2 cellular contexts compared by ENCODE assay signal in genomic region chr1:64330839-64331238, GRCh38.
TF ChIP-seq lines count a peak whose summit lies in the region.

No MANE protein-coding gene starts in this region.

TF ChIP-seq in GM23338, 12 proteins besides CTCF, POLR2A, EP300 and RAD21:
- TF ChIP-seq EZH2phosphoT487 (IDR thresholded peaks at IDR 0.05; ENCODE audit: unreplicated experiment) (no peak), ZNF114 (CRISPR knock-in tag; IDR thresholded peaks at IDR 0.05) (no peak), ZNF331 (CRISPR knock-in tag; IDR thresholded peaks at IDR 0.05; ENCODE audit: low read depth) (no peak), CREB1 (CRISPR knock-in tag; IDR thresholded peaks at IDR 0.05; ENCODE audit: low read depth) (no peak), EZH2 (IDR thresholded peaks at IDR 0.05; ENCODE audit: low read depth, unreplicated experiment) (no peak), POLR2AphosphoS5 (IDR thresholded peaks at IDR 0.05; ENCODE audit: low read depth) (no peak), NANOG (IDR thresholded peaks at IDR 0.05; ENCODE audit: borderline replicate concordance) (no peak), STAT1 (IDR thresholded peaks at IDR 0.05; ENCODE audit: unreplicated experiment) (no peak), ZNF462 (CRISPR knock-in tag; IDR thresholded peaks at IDR 0.05) (no peak), REST (IDR thresholded peaks at IDR 0.05; ENCODE audit: unreplicated experiment) (no peak), JUNB (IDR thresholded peaks at IDR 0.05; ENCODE audit: unreplicated experiment) (no peak), ETS1 (IDR thresholded peaks at IDR 0.05) (no peak)

TF ChIP-seq in H1, 55 proteins besides CTCF, POLR2A, EP300 and RAD21:
- TF ChIP-seq EZH2 (IDR thresholded peaks at IDR 0.05; ENCODE audit: low read depth, low read length, severe bottlenecking), result no peak
- no peak for TF ChIP-seq EGR1 (IDR thresholded peaks at IDR 0.05; ENCODE audit: borderline replicate concordance, low read depth, low read length)
- no peak for TF ChIP-seq TAF1 (IDR thresholded peaks at IDR 0.05; ENCODE audit: low read depth, low read length)
- TF ChIP-seq RXRA (IDR thresholded peaks at IDR 0.05; ENCODE audit: insufficient read depth, low read depth, low read length), result no peak
